Comparison of ENCODE assay signal across 21 cellular contexts in genomic region chr7:68158686-68159255, GRCh38.
"Had no signal": no experiment of that assay in that cellular context is flagged by ENCODE, and none has a peak within 500 bp of the region (broad histone marks: within the 10 kb centered on the region; RNA-seq: fewer than 3 reads in every experiment).

No MANE protein-coding gene starts in this region.

- ATAC-seq: heart left ventricle, left colon had no signal

- DNase-seq: effector CD4-positive, alpha-beta T cell; endodermal cell; erythroblast; foreskin melanocyte; heart left ventricle; left colon; mesendoderm; naive B cell; sigmoid colon; stimulated activated CD4-positive, alpha-beta T cell treated with anti-CD3 and anti-CD28 coated beads, Interleukin-2, amount 100 ng/mL, for 24 hours; stimulated activated CD4-positive, alpha-beta T cell treated with anti-CD3 and anti-CD28 coated beads, Interleukin-4, amount 100 ng/mL, for 4 hours; stimulated activated naive CD4-positive, alpha-beta T cell treated with Interleukin-2 at 50 U/mL for 16 hours; thyroid gland; upper lobe of left lung; uterus had no signal

- H3K9me3 ChIP-seq: neutrophil, right atrium auricular region, suprapubic skin, thyroid gland, uterus had no signal

- H3K4me3 ChIP-seq: coronary artery, heart left ventricle, right atrium auricular region, sigmoid colon, skin epidermis, suprapubic skin, thyroid gland, upper lobe of left lung, uterus had no signal

- FAIRE-seq: endothelial cell of umbilical vein had no signal

- H3K27ac ChIP-seq: coronary artery, heart left ventricle, neutrophil, right atrium auricular region, sigmoid colon, skin epidermis, suprapubic skin, thyroid gland, upper lobe of left lung, uterus had no signal

- H3K4me1 ChIP-seq: heart left ventricle, right atrium auricular region, sigmoid colon, suprapubic skin, upper lobe of left lung, uterus had no signal

- H3K27me3 ChIP-seq: neutrophil, right atrium auricular region, suprapubic skin, thyroid gland, upper lobe of left lung, uterus had no signal

- H3K36me3 ChIP-seq: heart left ventricle, neutrophil, right atrium auricular region, sigmoid colon, suprapubic skin, thyroid gland, upper lobe of left lung, uterus had no signal
